ENCODE assay signal across 31 cellular contexts in genomic region chr9:80804873-80805272, GRCh38.
"Had no signal": no experiment of that assay in that cellular context is flagged by ENCODE, and none has a peak within 500 bp of the region (broad histone marks: within the 10 kb centered on the region; RNA-seq: fewer than 3 reads in every experiment).

No MANE protein-coding gene starts in this region.

- ATAC-seq: naive thymus-derived CD8-positive, alpha-beta T cell; natural killer cell treated with Interleukin-12 subunit alpha and Interleukin-12 subunit beta and Interleukin-15 and Interleukin-18, amount 100 ng/mL, for 72 hours; psoas muscle; right cardiac atrium; sciatic nerve; stimulated activated memory B cell treated with anti-CD40 and anti-IgM and Interleukin-4, amounts not matched to agents 10 μg/mL and 1 μg/mL and 100 μg/mL, for 72 hours; stimulated activated naive CD8-positive, alpha-beta T cell treated with anti-CD3 and anti-CD28 coated beads, Interleukin-15, amount 100 ng/mL, for 72 hours; stimulated activated naive CD8-positive, alpha-beta T cell treated with anti-CD3 and anti-CD28 coated beads, Interleukin-15, Interleukin-2, amounts not matched to agents 100 U/mL and 50 U/mL, for 24 hours; upper lobe of right lung had no signal

- H3K36me3 Mint-ChIP-seq: naive thymus-derived CD8-positive, alpha-beta T cell; natural killer cell treated with Interleukin-12 subunit alpha and Interleukin-12 subunit beta and Interleukin-15 and Interleukin-18, amount 100 ng/mL, for 72 hours; type B pancreatic cell had no signal

- H3K36me3 ChIP-seq: neural progenitor cell, ovary, spleen, suprapubic skin, tibial artery, transverse colon, upper lobe of right lung, uterus had no signal

- H3K27me3 ChIP-seq: neural progenitor cell, ovary, spleen, suprapubic skin, testis, tibial artery, transverse colon, upper lobe of right lung, uterus had no signal

- H2AFZ ChIP-seq: parathyroid adenoma had no signal

- H3K4me1 ChIP-seq: neural progenitor cell, parathyroid adenoma, psoas muscle, spleen, suprapubic skin, testis, tibial artery, transverse colon, upper lobe of right lung, uterus had no signal

- H3K27ac Mint-ChIP-seq: naive thymus-derived CD8-positive, alpha-beta T cell; natural killer cell treated with Interleukin-12 subunit alpha and Interleukin-12 subunit beta and Interleukin-15 and Interleukin-18, amount 100 ng/mL, for 72 hours; neural progenitor cell; progenitor cell of endocrine pancreas; stimulated activated memory B cell treated with anti-CD40 and anti-IgM and Interleukin-4, amounts not matched to agents 10 μg/mL and 1 μg/mL and 100 μg/mL, for 72 hours; stimulated activated naive CD8-positive, alpha-beta T cell treated with anti-CD3 and anti-CD28 coated beads, Interleukin-15, amount 100 ng/mL, for 72 hours; type B pancreatic cell had no signal

- H3K4me2 ChIP-seq: neural progenitor cell, smooth muscle cell had no signal

- H3K4me1 Mint-ChIP-seq: naive thymus-derived CD8-positive, alpha-beta T cell; stimulated activated memory B cell treated with anti-CD40 and anti-IgM and Interleukin-4, amounts not matched to agents 10 μg/mL and 1 μg/mL and 100 μg/mL, for 72 hours; stimulated activated naive CD8-positive, alpha-beta T cell treated with anti-CD3 and anti-CD28 coated beads, Interleukin-15, amount 100 ng/mL, for 72 hours had no signal

- DNase-seq: naive thymus-derived CD8-positive, alpha-beta T cell; occipital lobe; ovary; posterior cingulate gyrus; psoas muscle; right cardiac atrium; spleen; stimulated activated CD4-positive, alpha-beta T cell treated with anti-CD3 and anti-CD28 coated beads, Interleukin-12 subunit alpha, Interleukin-12 subunit beta, amount 100 ng/mL, for 4 hours; stimulated activated CD4-positive, alpha-beta T cell treated with anti-CD3 and anti-CD28 coated beads, Interleukin-1b, Interleukin-23, amount 100 ng/mL, for 48 hours; stimulated activated CD4-positive, alpha-beta T cell treated with anti-CD3 and anti-CD28 coated beads, Interleukin-4, amount 100 ng/mL, for 1 hour; stimulated activated CD4-positive, alpha-beta T cell treated with anti-CD3 and anti-CD28 coated beads, Interleukin-4, amount 100 ng/mL, for 4 hours; stimulated activated CD8-positive, alpha-beta memory T cell treated with anti-CD3 and anti-CD28 coated beads, Interleukin-4, amount 100 ng/mL, for 48 hours; stimulated activated naive CD4-positive, alpha-beta T cell; stimulated activated naive CD8-positive, alpha-beta T cell treated with anti-CD3 and anti-CD28 coated beads, Interleukin-15, amount 100 ng/mL, for 72 hours; stimulated activated naive CD8-positive, alpha-beta T cell treated with anti-CD3 and anti-CD28 coated beads, Interleukin-15, Interleukin-2, amounts not matched to agents 100 U/mL and 50 U/mL, for 24 hours; substantia nigra; testis; tibial artery; transverse colon; upper lobe of right lung; uterus had no signal

- H3K27ac ChIP-seq: neural progenitor cell, ovary, parathyroid adenoma, psoas muscle, skin epidermis, spleen, suprapubic skin, testis, tibial artery, transverse colon, upper lobe of right lung, uterus had no signal

- H3K9me3 ChIP-seq: ovary, psoas muscle, suprapubic skin, testis, transverse colon, upper lobe of right lung, uterus had no signal

- H3K9me3 Mint-ChIP-seq: type B pancreatic cell had no signal

- H3K4me3 Mint-ChIP-seq: naive thymus-derived CD8-positive, alpha-beta T cell; natural killer cell treated with Interleukin-12 subunit alpha and Interleukin-12 subunit beta and Interleukin-15 and Interleukin-18, amount 100 ng/mL, for 72 hours; neural progenitor cell; stimulated activated memory B cell treated with anti-CD40 and anti-IgM and Interleukin-4, amounts not matched to agents 10 μg/mL and 1 μg/mL and 100 μg/mL, for 72 hours; stimulated activated naive CD8-positive, alpha-beta T cell treated with anti-CD3 and anti-CD28 coated beads, Interleukin-15, amount 100 ng/mL, for 72 hours; type B pancreatic cell had no signal

- H3K4me3 ChIP-seq: neural progenitor cell, ovary, psoas muscle, skin epidermis, smooth muscle cell, spleen, suprapubic skin, testis, tibial artery, transverse colon, upper lobe of right lung, uterus had no signal

- H3K79me2 ChIP-seq: parathyroid adenoma had no signal

- H3K27me3 Mint-ChIP-seq: naive thymus-derived CD8-positive, alpha-beta T cell; natural killer cell treated with Interleukin-12 subunit alpha and Interleukin-12 subunit beta and Interleukin-15 and Interleukin-18, amount 100 ng/mL, for 72 hours; progenitor cell of endocrine pancreas; stimulated activated memory B cell treated with anti-CD40 and anti-IgM and Interleukin-4, amounts not matched to agents 10 μg/mL and 1 μg/mL and 100 μg/mL, for 72 hours; stimulated activated naive CD8-positive, alpha-beta T cell treated with anti-CD3 and anti-CD28 coated beads, Interleukin-15, amount 100 ng/mL, for 72 hours; type B pancreatic cell had no signal
